ENCODE assay signal across 10 cellular contexts in genomic region chr5:51960617-51961115, GRCh38.
DNase-seq lines count a peak whose midpoint lies in the region; TF ChIP-seq lines count a peak whose summit lies in the region.
"Had no signal": no experiment of that assay in that cellular context is flagged by ENCODE, and none has a peak within 500 bp of the region (broad histone marks: within the 10 kb centered on the region; RNA-seq: fewer than 3 reads in every experiment).

No MANE protein-coding gene starts in this region.

- no peaks in the 10 kb centered on the region for H3K36me3 Mint-ChIP-seq in Caco-2 (ENCODE audit: insufficient read depth, unreplicated experiment)

- H3K9me3 Mint-ChIP-seq in Caco-2 (ENCODE audit: unreplicated experiment): no peaks in the 10 kb centered on the region
- H3K9me3 Mint-ChIP-seq: activated B cell treated with CpG ODN at 0.5 μM for 24 hours had no signal

- H3K36me3 ChIP-seq in Caco-2 (ENCODE audit: control insufficient read depth, insufficient read depth, low read length) (no peaks in the 10 kb centered on the region), kidney epithelial cell (ENCODE audit: control insufficient read depth, insufficient read depth, low read length) (no peaks in the 10 kb centered on the region)

- TF ChIP-seq CTCF in Caco-2 (IDR thresholded peaks at IDR 0.05; ENCODE audit: insufficient read depth in 1 of 2, low read depth in 1 of 2, low read length in 1 of 2, severe bottlenecking in 1 of 2, unreplicated experiment in 1 of 2): peak; percentile 38 to 45
- TF ChIP-seq CTCF in RWPE1 (conservative IDR thresholded peaks at IDR 0.05; ENCODE audit: low read depth): peak; percentile 91
- peak; percentile 57 for TF ChIP-seq CTCF in kidney epithelial cell (IDR thresholded peaks at IDR 0.05; ENCODE audit: insufficient read depth, low read length, poor library complexity, severe bottlenecking)

- H3K4me3 ChIP-seq in Caco-2 (ENCODE audit: low read depth, low read length) (no peak overlapping the region), kidney epithelial cell (ENCODE audit: low read depth, low read length) (no peak overlapping the region)

- intact Hi-C loops in Caco-2 (cut with micrococcal nuclease; ENCODE audit: unreplicated experiment): loop anchor here (1.0 to 5.0 kb wide), 3 partner anchors 578 to 1001 kb away; partner anchors contain the start of gene ISL1

- POLR2A ChIA-PET in Caco-2 (lab: Charles Lee): no interaction called here
- POLR2A ChIA-PET in RWPE1 (lab: Yijun Ruan, JAX; ENCODE audit: low non-redundant PET): no interaction called here

- H3K27ac Mint-ChIP-seq in Caco-2 (ENCODE audit: unreplicated experiment): no peak overlapping the region
- H3K27ac Mint-ChIP-seq: activated B cell treated with CpG ODN at 0.5 μM for 24 hours; effector memory CD8-positive, alpha-beta T cell had no signal

- no peak overlapping the region for H3K27ac ChIP-seq in RWPE1

- no peaks in the 10 kb centered on the region for H3K27me3 Mint-ChIP-seq in Caco-2 (ENCODE audit: insufficient read depth, unreplicated experiment)
- H3K27me3 Mint-ChIP-seq: activated B cell treated with CpG ODN at 0.5 μM for 24 hours; effector memory CD8-positive, alpha-beta T cell had no signal

- no peaks in the 10 kb centered on the region for H3K4me1 ChIP-seq in Caco-2

- BruUV-seq in Caco-2 (replicated peaks; lab: Mats Ljungman, UMichigan): no TSS peak

- no peaks in the 10 kb centered on the region for H3K9me3 ChIP-seq in Caco-2

- H3K27me3 ChIP-seq in Caco-2 (replicated peaks; ENCODE audit: control insufficient read depth, insufficient read depth, low read length) (no peaks in the 10 kb centered on the region), kidney epithelial cell (ENCODE audit: control insufficient read depth, insufficient read depth, low read length) (no peaks in the 10 kb centered on the region)

- H3K4me3 Mint-ChIP-seq in Caco-2 (ENCODE audit: unreplicated experiment): no peak overlapping the region
- H3K4me3 Mint-ChIP-seq: activated B cell treated with CpG ODN at 0.5 μM for 24 hours; effector memory CD8-positive, alpha-beta T cell had no signal

- DNase-seq in Caco-2 (no peak), HT-29 (ENCODE audit: low spot score) (peak; percentile 84), RWPE1 (ENCODE audit: low spot score) (peak; percentile 29), kidney epithelial cell (ENCODE audit: low read depth) (no peak), HCEC 1CT (no peak)
- no peak for DNase-seq in activated T-cell treated with anti-CD3 and anti-CD28 coated beads, Interleukin-2, amount 50 U/mL, for 1 hour
- DNase-seq in stimulated activated naive CD4-positive, alpha-beta T cell treated with Interleukin-2 at 50 U/mL for 16 hours (lab: John Stamatoyannopoulos, UW): no peak
- no peak for DNase-seq in activated CD4-positive, CD25-positive, alpha-beta regulatory T cell (lab: John Stamatoyannopoulos, UW)
- DNase-seq: activated B cell treated with CpG ODN at 0.5 μM for 24 hours; effector memory CD8-positive, alpha-beta T cell had no signal

- no peaks in the 10 kb centered on the region for H3K4me1 Mint-ChIP-seq in Caco-2 (ENCODE audit: low read depth, unreplicated experiment)
- H3K4me1 Mint-ChIP-seq: activated B cell treated with CpG ODN at 0.5 μM for 24 hours had no signal

- CTCF ChIA-PET in Caco-2 (lab: Charles Lee) (no interaction called here), RWPE1 (lab: Yijun Ruan, JAX) (interaction anchor here (0.6 to 2.1 kb wide), 11 partner anchors 10 to 1002 kb away, joined by 3 to 11 read pairs (median 3); no protein-coding TSS in a partner anchor)

Comparison
In these comparisons a context has a peak if more than half of its experiments do, and no peak if none do; other contexts are left out.
1. DNase-seq: peak in HT-29 (single experiment) and RWPE1 (single experiment); none in Caco-2 (0 of 2), kidney epithelial cell (single experiment), activated T-cell treated with anti-CD3 and anti-CD28 coated beads, Interleukin-2, amount 50 U/mL, for 1 hour (single experiment), stimulated activated naive CD4-positive, alpha-beta T cell treated with Interleukin-2 at 50 U/mL for 16 hours (single experiment), HCEC 1CT (single experiment) and activated CD4-positive, CD25-positive, alpha-beta regulatory T cell (0 of 4).
2. Peak in every context shown above with its lines, with median percentiles within 50 percentile points of each other: CTCF ChIP-seq.